ENCODE assay signal across 1 cellular context in genomic region chr1:224851210-224851849, GRCh38.
TF ChIP-seq lines count a peak whose summit lies in the region.

No MANE protein-coding gene starts in this region.

TF ChIP-seq in GM23338, 12 proteins besides CTCF, POLR2A, EP300 and RAD21 (continued from another document):
- TF ChIP-seq ZNF462 (CRISPR knock-in tag; IDR thresholded peaks at IDR 0.05) (no peak), EZH2phosphoT487 (IDR thresholded peaks at IDR 0.05; ENCODE audit: unreplicated experiment) (no peak)
